Comparison of ENCODE assay signal across 12 cellular contexts in genomic region chr4:53592128-53592527, GRCh38. TPM values are rescaled to one million over a fixed set of nuclear protein-coding genes. Genes with fewer than 3 reads are reported as not detected.
DNase-seq lines count a peak whose midpoint lies in the region; ATAC-seq and TF ChIP-seq lines count a peak whose summit lies in the region.
"Had no signal": no experiment of that assay in that cellular context is flagged by ENCODE, and none has a peak within 500 bp of the region (broad histone marks: within the 10 kb centered on the region; RNA-seq: fewer than 3 reads in every experiment).

No MANE protein-coding gene starts in this region.

- peak overlapping the region; percentile 84 for H3K9ac ChIP-seq in smooth muscle cell (ENCODE audit: low read depth)

- H4K20me1 ChIP-seq in smooth muscle cell (ENCODE audit: low read depth): no peaks in the 10 kb centered on the region

- intact Hi-C loops in body of pancreas (cut with DNase I): no loop called here
- intact Hi-C loops in activated CD4-positive, alpha-beta T cell treated with anti-CD3 and anti-CD28 coated beads, Interleukin-2, amount 10 ng/mL, durations not matched to agents 24 days and 14 days (cut with micrococcal nuclease): no loop called here

- peak overlapping the region; percentile 91 for H3K4me2 ChIP-seq in smooth muscle cell

- H3K36me3 ChIP-seq in body of pancreas (replicated peaks in 1 of 2; ENCODE audit: insufficient read depth in 1 of 2, low read depth in 2 of 2) (no peaks in the 10 kb centered on the region), smooth muscle cell (ENCODE audit: low read depth) (no peaks in the 10 kb centered on the region)
- H3K36me3 ChIP-seq: neutrophil, SJSA1 had no signal

- no peaks in the 10 kb centered on the region for H3K27me3 ChIP-seq in body of pancreas
- no peaks in the 10 kb centered on the region for H3K27me3 ChIP-seq in smooth muscle cell (ENCODE audit: low read depth)
- H3K27me3 ChIP-seq: SJSA1 had no signal

- H2AFZ ChIP-seq in smooth muscle cell (ENCODE audit: low read depth): peak overlapping the region; percentile 88

- H3K27ac ChIP-seq in body of pancreas (peak overlapping the region; percentile 68 to 96 (median 92)), smooth muscle cell (ENCODE audit: low read depth) (peak overlapping the region; percentile 93)
- H3K27ac ChIP-seq: neutrophil, SJSA1 had no signal

- H3K4me3 Mint-ChIP-seq in activated CD4-positive, alpha-beta T cell treated with anti-CD3 and anti-CD28 coated beads, Interleukin-2, amount 10 ng/mL, durations not matched to agents 24 days and 14 days: no peak overlapping the region
- H3K4me3 Mint-ChIP-seq: activated CD8-positive, alpha-beta T cell treated with anti-CD3 and anti-CD28 coated beads, Interleukin-2, amount 10 ng/mL, durations not matched to agents 7 days and 5 days had no signal

- H3K27me3 Mint-ChIP-seq in activated CD4-positive, alpha-beta T cell treated with anti-CD3 and anti-CD28 coated beads, Interleukin-2, amount 10 ng/mL, durations not matched to agents 24 days and 14 days: peaks cover 28% of the 10 kb centered on the region

- H3K4me3 ChIP-seq in body of pancreas (no peak overlapping the region), smooth muscle cell (peak overlapping the region; percentile 66)
- H3K4me3 ChIP-seq: SJSA1 had no signal

- H3K9me3 ChIP-seq in body of pancreas: no peaks in the 10 kb centered on the region
- H3K9me3 ChIP-seq in smooth muscle cell (replicated peaks; ENCODE audit: low read depth): no peaks in the 10 kb centered on the region
- H3K9me3 ChIP-seq: neutrophil, SJSA1 had no signal

- no peak overlapping the region for H3K27ac Mint-ChIP-seq in activated CD4-positive, alpha-beta T cell treated with anti-CD3 and anti-CD28 coated beads, Interleukin-2, amount 10 ng/mL, durations not matched to agents 24 days and 14 days
- H3K27ac Mint-ChIP-seq: activated CD8-positive, alpha-beta T cell treated with anti-CD3 and anti-CD28 coated beads, Interleukin-2, amount 10 ng/mL, durations not matched to agents 7 days and 5 days had no signal

- H3K9me3 Mint-ChIP-seq in activated CD4-positive, alpha-beta T cell treated with anti-CD3 and anti-CD28 coated beads, Interleukin-2, amount 10 ng/mL, durations not matched to agents 24 days and 14 days: no peaks in the 10 kb centered on the region

- TF ChIP-seq POLR2A in body of pancreas (IDR thresholded peaks at IDR 0.05): no peak

- H3K36me3 Mint-ChIP-seq in activated CD4-positive, alpha-beta T cell treated with anti-CD3 and anti-CD28 coated beads, Interleukin-2, amount 10 ng/mL, durations not matched to agents 24 days and 14 days (ENCODE audit: low read depth): no peaks in the 10 kb centered on the region

- H3K4me1 ChIP-seq in body of pancreas: peaks cover 47% of the 10 kb centered on the region
- peaks cover 17% of the 10 kb centered on the region for H3K4me1 ChIP-seq in smooth muscle cell (ENCODE audit: low read depth)

- ATAC-seq in body of pancreas: peak; percentile 58
- ATAC-seq: activated CD8-positive, alpha-beta T cell treated with anti-CD3 and anti-CD28 coated beads, Interleukin-2, amount 10 ng/mL, durations not matched to agents 7 days and 5 days had no signal

- DNase-seq in NCI-H1417 treated with DMSO at 0.1 percent for 48 hours (lab: John Stamatoyannopoulos, UW): peak; percentile 19
- peak; percentile 61 to 86 (median 81) for DNase-seq in body of pancreas
- peak; percentile 95 for DNase-seq in islet precursor cell
- DNase-seq in smooth muscle cell (lab: John Stamatoyannopoulos, UW; ENCODE audit: unreplicated experiment): no peak
- no peak for DNase-seq in NCI-H187 treated with DMSO at 0.1 percent for 48 hours (lab: John Stamatoyannopoulos, UW)
- DNase-seq in EL: no peak
- no peak for DNase-seq in activated CD4-positive, alpha-beta T cell treated with anti-CD3 and anti-CD28 coated beads, Interleukin-2, amount 10 ng/mL, durations not matched to agents 24 days and 14 days
- DNase-seq: activated CD8-positive, alpha-beta T cell treated with anti-CD3 and anti-CD28 coated beads, Interleukin-2, amount 10 ng/mL, durations not matched to agents 7 days and 5 days; anterior cingulate cortex; HCEC 1CT had no signal

- H3K4me1 Mint-ChIP-seq in activated CD4-positive, alpha-beta T cell treated with anti-CD3 and anti-CD28 coated beads, Interleukin-2, amount 10 ng/mL, durations not matched to agents 24 days and 14 days: no peaks in the 10 kb centered on the region

- H3F3A ChIP-seq in smooth muscle cell (ENCODE audit: low read depth): no peaks in the 10 kb centered on the region

- TF ChIP-seq CTCF in body of pancreas (IDR thresholded peaks at IDR 0.05) (no peak), smooth muscle cell (IDR thresholded peaks at IDR 0.05; ENCODE audit: borderline replicate concordance, insufficient read depth, poor library complexity, severe bottlenecking) (no peak)

- 5 to 14% methylated on average over 8 of the region's 8 CpGs for WGBS in body of pancreas, 2 donors
- WGBS in smooth muscle cell (ENCODE audit: low lambda C conversion rate): 26% methylated on average over 8 of the region's 8 CpGs

- no peaks in the 10 kb centered on the region for H3K79me2 ChIP-seq in smooth muscle cell (ENCODE audit: low read depth)

RNA-seq across cellular contexts. Expression of gene LNX1, which starts 0.8 kb away (rescaled TPM):
- 10 to 100 TPM; 15.2 to 17.1 TPM for total RNA-seq in body of pancreas
- total RNA-seq in smooth muscle cell: 4.3 and 4.6 TPM in 2 replicates
- 2.3 and 3.5 TPM in 2 replicates for polyA plus RNA-seq in smooth muscle cell
- total RNA-seq in activated CD4-positive, alpha-beta T cell treated with anti-CD3 and anti-CD28 coated beads, Interleukin-2, amount 10 ng/mL, durations not matched to agents 24 days and 14 days: not detected in 2 replicates
- total RNA-seq: activated CD8-positive, alpha-beta T cell treated with anti-CD3 and anti-CD28 coated beads, Interleukin-2, amount 10 ng/mL, durations not matched to agents 7 days and 5 days; SJSA1 had no signal

Comparison
In these comparisons a context has a peak if more than half of its experiments do, and no peak if none do; other contexts are left out.
1. DNase-seq: peak in NCI-H1417 treated with DMSO at 0.1 percent for 48 hours (single experiment), body of pancreas (4 of 4) and islet precursor cell (single experiment); none in smooth muscle cell (single experiment), NCI-H187 treated with DMSO at 0.1 percent for 48 hours (single experiment), EL (single experiment) and activated CD4-positive, alpha-beta T cell treated with anti-CD3 and anti-CD28 coated beads, Interleukin-2, amount 10 ng/mL, durations not matched to agents 24 days and 14 days (single experiment).